ENCODE assay signal across 22 cellular contexts in genomic region chr4:138202686-138203085, GRCh38. TPM values are rescaled to one million over a fixed set of nuclear protein-coding genes. Genes with fewer than 3 reads are reported as not detected.
A peak's percentile ranks its signal among the peaks of the same experiment; 100 is the strongest.
DNase-seq lines count a peak whose midpoint lies in the region; ATAC-seq, FAIRE-seq and TF ChIP-seq lines count a peak whose summit lies in the region.
"Had no signal": no experiment of that assay in that cellular context is flagged by ENCODE, and none has a peak within 500 bp of the region (broad histone marks: within the 10 kb centered on the region; RNA-seq: fewer than 3 reads in every experiment).

No MANE protein-coding gene starts in this region.

- H3K27ac ChIP-seq in PC-9: peak overlapping the region; percentile 21
- H3K27ac ChIP-seq in HepG2 (ENCODE audit: extremely low read length, insufficient read depth, low read length): no peak overlapping the region
- H3K27ac ChIP-seq: KMS-11, RWPE1 had no signal

- H3K4me1 ChIP-seq in PC-9 (replicated peaks; ENCODE audit: insufficient read depth) (peaks cover 40% of the 10 kb centered on the region), HepG2 (ENCODE audit: insufficient read depth, low read length) (peaks cover 72% of the 10 kb centered on the region)

- H4K20me1 ChIP-seq in PC-9 (ENCODE audit: insufficient read depth): no peaks in the 10 kb centered on the region; the same call in 1 of the 2 replicates
- H4K20me1 ChIP-seq in HepG2 (ENCODE audit: insufficient read depth, low read length): no peaks in the 10 kb centered on the region

- H2AFZ ChIP-seq in PC-9 (no peak overlapping the region), HepG2 (ENCODE audit: low read length) (no peak overlapping the region)

- TF ChIP-seq EP300 in HepG2 (IDR thresholded peaks at IDR 0.05; ENCODE audit: low read depth in 2 of 2, low read length in 2 of 2) (no peak), HepG2 (CRISPR knock-in tag; IDR thresholded peaks at IDR 0.05; ENCODE audit: borderline replicate concordance) (no peak)

- H3K4me2 ChIP-seq in PC-9: no peak overlapping the region
- no peak overlapping the region for H3K4me2 ChIP-seq in HepG2 (ENCODE audit: low read depth, low read length)
- H3K4me2 ChIP-seq: KMS-11 had no signal

- no peak for FAIRE-seq in HepG2 (lab: Jason Lieb, UNC)
- FAIRE-seq: D721Med, G401.6 had no signal

- no peaks in the 10 kb centered on the region for H3K9me3 Mint-ChIP-seq in mesothelial cell of epicardium

- TF ChIP-seq CTCF in PC-9 (conservative IDR thresholded peaks at IDR 0.05): no peak
- no peak for TF ChIP-seq CTCF in HepG2 (CRISPR knock-in tag; IDR thresholded peaks at IDR 0.05)
- TF ChIP-seq CTCF in mesothelial cell of epicardium (IDR thresholded peaks at IDR 0.05; ENCODE audit: unreplicated experiment): no peak

- no peaks in the 10 kb centered on the region for H3K9me3 ChIP-seq in PC-9 (ENCODE audit: insufficient read depth, low read depth)
- no peaks in the 10 kb centered on the region for H3K9me3 ChIP-seq in HepG2 (ENCODE audit: low read length)

- no peak overlapping the region for H3K4me3 ChIP-seq in PC-9
- no peak overlapping the region for H3K4me3 ChIP-seq in HepG2 (replicated peaks in 1 of 3; ENCODE audit: insufficient read depth in 1 of 3, low read depth in 2 of 3, low read length in 3 of 3)

- no peaks in the 10 kb centered on the region for H3K36me3 Mint-ChIP-seq in mesothelial cell of epicardium
- H3K36me3 Mint-ChIP-seq: CD4-positive, alpha-beta memory T cell had no signal

- WGBS in HepG2 (ENCODE audit: low lambda C conversion rate): 100% methylated on average over 2 of the region's 2 CpGs

- CTCF ChIA-PET in PC-9 (lab: Charles Lee): interaction anchor here (0.6 kb wide), 1 partner anchor 842 kb away, joined by 3 read pairs; no protein-coding TSS in a partner anchor
- CTCF ChIA-PET in HepG2 (lab: Yijun Ruan, JAX; ENCODE audit: low intra/inter-chr PET ratio, low total read pairs): no interaction called here

- H3K9ac ChIP-seq in HepG2 (ENCODE audit: insufficient read depth, low read depth, low read length): no peak overlapping the region
- H3K9ac ChIP-seq: KMS-11 had no signal

- H3K36me3 ChIP-seq in PC-9 (ENCODE audit: low read depth) (peaks cover 61% of the 10 kb centered on the region), HepG2 (replicated peaks in 1 of 2; ENCODE audit: control insufficient read depth in 1 of 2, insufficient read depth in 2 of 2, low read length in 2 of 2) (peaks cover 2 to 19% of the 10 kb centered on the region in 2 experiments; a peak in 4 of 5 replicates)

- intact Hi-C loops in PC-9 (cut with micrococcal nuclease; ENCODE audit: unreplicated experiment): no loop called here
- intact Hi-C loops in HepG2 (cut with micrococcal nuclease; ENCODE audit: unreplicated experiment): no loop called here

- no peak overlapping the region for H3K27ac Mint-ChIP-seq in mesothelial cell of epicardium
- H3K27ac Mint-ChIP-seq: CD4-positive, alpha-beta memory T cell had no signal

- H3K79me2 ChIP-seq in PC-9 (ENCODE audit: low read depth) (peaks cover 38% of the 10 kb centered on the region), HepG2 (ENCODE audit: insufficient read depth, low read length) (peaks cover 17% of the 10 kb centered on the region)

- H3K4me1 Mint-ChIP-seq in mesothelial cell of epicardium: peaks cover 19% of the 10 kb centered on the region
- H3K4me1 Mint-ChIP-seq: CD4-positive, alpha-beta memory T cell had no signal

- in situ Hi-C loops in HepG2 (cut with HindIII; ENCODE audit: extremely low pct_ligation_motif_present, low pct_unique_long_range_greater_than_20kb): no loop called here

- H3F3A ChIP-seq in PC-9 (ENCODE audit: insufficient read depth, low read depth): peaks cover 30% of the 10 kb centered on the region

- no peaks in the 10 kb centered on the region for H3K27me3 Mint-ChIP-seq in mesothelial cell of epicardium (ENCODE audit: low read depth)
- H3K27me3 Mint-ChIP-seq: CD4-positive, alpha-beta memory T cell had no signal

- no peaks in the 10 kb centered on the region for H3K9me2 ChIP-seq in PC-9 (ENCODE audit: insufficient read depth)

- H3K4me3 Mint-ChIP-seq in mesothelial cell of epicardium: no peak overlapping the region
- H3K4me3 Mint-ChIP-seq: CD4-positive, alpha-beta memory T cell had no signal

- TF ChIP-seq RAD21 in HepG2 (CRISPR knock-in tag; IDR thresholded peaks at IDR 0.05): no peak

- no peak for ATAC-seq in HepG2
- no peak for ATAC-seq in GM21529 (IDR thresholded peaks at IDR 0.05; ENCODE audit: unreplicated experiment)
- ATAC-seq in GM18505 (IDR thresholded peaks at IDR 0.05; ENCODE audit: unreplicated experiment): no peak
- ATAC-seq: SK-N-SH treated with all-trans-retinoic acid at 6 μM for 48 hours had no signal

- H3K27me3 ChIP-seq in PC-9 (ENCODE audit: insufficient read depth, low read depth) (no peaks in the 10 kb centered on the region), HepG2 (ENCODE audit: control insufficient read depth in 1 of 2, insufficient read depth in 2 of 2, low read length in 2 of 2) (no peaks in the 10 kb centered on the region)

- POLR2A ChIA-PET in PC-9 (lab: Charles Lee; ENCODE audit: unreplicated experiment) (interaction anchor here (1.0 kb wide), 1 partner anchor 39 kb away, joined by 5 read pairs; the partner anchor contains the start of gene SLC7A11), HepG2 (lab: Yijun Ruan, JAX) (no interaction called here)

- BruUV-seq in PC-9 (replicated peaks; lab: Mats Ljungman, UMichigan): no TSS peak
- BruUV-seq in HepG2 (replicated peaks; lab: Mats Ljungman, UMichigan): no TSS peak

- no peak for TF ChIP-seq POLR2A in HepG2 (IDR thresholded peaks at IDR 0.05; ENCODE audit: insufficient read depth in 1 of 2, low read depth in 2 of 2, low read length in 2 of 2)
- TF ChIP-seq POLR2A in GM18505 (IDR thresholded peaks at IDR 0.05; ENCODE audit: borderline replicate concordance, extremely low read depth, insufficient read depth, insufficient read length): no peak

- DNase-seq in COLO668 (lab: John Stamatoyannopoulos, UW; ENCODE audit: unreplicated experiment): peak; percentile 35
- DNase-seq in DMS53 treated with DMSO at 0.1 percent for 48 hours (lab: John Stamatoyannopoulos, UW; ENCODE audit: unreplicated experiment): peak; percentile 72
- DNase-seq in PC-9: peak in 1 of 2 experiments; percentile 25
- DNase-seq in HepG2 (ENCODE audit: low spot score): no peak
- no peak for DNase-seq in HCEC 1CT
- no peak for DNase-seq in mesothelial cell of epicardium (ENCODE audit: low spot score in 2 of 2, unreplicated experiment in 2 of 2)
- DNase-seq: CD4-positive, alpha-beta memory T cell; GOT3; NCI-H1417 treated with DMSO at 0.1 percent for 48 hours; NCI-H187 treated with DMSO at 0.1 percent for 48 hours; NCI-H2171 treated with DMSO at 0.1 percent for 48 hours; NCI-H82; OCI-M1; SIG-M5; T-helper 1 cell had no signal

TF ChIP-seq in HepG2, 621 proteins besides CTCF, POLR2A, EP300 and RAD21:
- TF ChIP-seq, protein P1, sequence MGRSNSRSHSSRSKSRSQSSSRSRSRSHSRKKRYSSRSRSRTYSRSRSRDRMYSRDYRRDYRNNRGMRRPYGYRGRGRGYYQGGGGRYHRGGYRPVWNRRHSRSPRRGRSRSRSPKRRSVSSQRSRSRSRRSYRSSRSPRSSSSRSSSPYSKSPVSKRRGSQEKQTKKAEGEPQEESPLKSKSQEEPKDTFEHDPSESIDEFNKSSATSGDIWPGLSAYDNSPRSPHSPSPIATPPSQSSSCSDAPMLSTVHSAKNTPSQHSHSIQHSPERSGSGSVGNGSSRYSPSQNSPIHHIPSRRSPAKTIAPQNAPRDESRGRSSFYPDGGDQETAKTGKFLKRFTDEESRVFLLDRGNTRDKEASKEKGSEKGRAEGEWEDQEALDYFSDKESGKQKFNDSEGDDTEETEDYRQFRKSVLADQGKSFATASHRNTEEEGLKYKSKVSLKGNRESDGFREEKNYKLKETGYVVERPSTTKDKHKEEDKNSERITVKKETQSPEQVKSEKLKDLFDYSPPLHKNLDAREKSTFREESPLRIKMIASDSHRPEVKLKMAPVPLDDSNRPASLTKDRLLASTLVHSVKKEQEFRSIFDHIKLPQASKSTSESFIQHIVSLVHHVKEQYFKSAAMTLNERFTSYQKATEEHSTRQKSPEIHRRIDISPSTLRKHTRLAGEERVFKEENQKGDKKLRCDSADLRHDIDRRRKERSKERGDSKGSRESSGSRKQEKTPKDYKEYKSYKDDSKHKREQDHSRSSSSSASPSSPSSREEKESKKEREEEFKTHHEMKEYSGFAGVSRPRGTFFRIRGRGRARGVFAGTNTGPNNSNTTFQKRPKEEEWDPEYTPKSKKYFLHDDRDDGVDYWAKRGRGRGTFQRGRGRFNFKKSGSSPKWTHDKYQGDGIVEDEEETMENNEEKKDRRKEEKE (IDR thresholded peaks at IDR 0.05): no peak
- TF ChIP-seq RBM22 (optimal IDR thresholded peaks at IDR 0.05; ENCODE audit: low read length) (peak; percentile 47), FOSL2 (CRISPR knock-in tag; IDR thresholded peaks at IDR 0.05) (peak; percentile 68), ETV5 (CRISPR knock-in tag; IDR thresholded peaks at IDR 0.05; ENCODE audit: borderline replicate concordance) (peak; percentile 15; the same call in 1 of the 2 replicates), NR2F2 (IDR thresholded peaks at IDR 0.05; ENCODE audit: borderline replicate concordance, low read depth) (no peak)

RNA-seq across cellular contexts. Expression of gene SLC7A11, which starts 39.5 kb away (rescaled TPM):
- total RNA-seq in PC-9 (2021) (110 and 187 TPM in 2 replicates), HepG2 (2016; rRNA removed; fragmentation: Illumina TruSeq; extraction: Trizol) (11.9 and 15.7 TPM in 2 replicates), mesothelial cell of epicardium (2.8 to 3.4 TPM (median 3.0 TPM) in 3 replicates)
- 1.5 and 2.6 TPM in 2 replicates for total RNA-seq in HepG2 (2016; cell fraction: cytosol; rRNA removed; fragmentation: Illumina TruSeq; extraction: Trizol; ENCODE audit: low read depth)
- total RNA-seq in HepG2 (2016; cell fraction: insoluble cytoplasmic fraction; rRNA removed; fragmentation: Illumina TruSeq; extraction: Trizol): 13.1 and 14.5 TPM in 2 replicates
- total RNA-seq in HepG2 (2016; cell fraction: membrane; rRNA removed; fragmentation: Illumina TruSeq; extraction: Trizol): 4.0 and 5.0 TPM in 2 replicates
- total RNA-seq in HepG2 (2016; cell fraction: nucleus; rRNA removed; fragmentation: Illumina TruSeq; extraction: Trizol): 21.1 and 22.8 TPM in 2 replicates
- 15.9 and 17.5 TPM in 2 replicates for polyA plus RNA-seq in HepG2 (2011; rRNA removed)
- polyA plus RNA-seq in HepG2 (2011; cell fraction: cytosol; rRNA removed): 5.6 and 9.4 TPM in 2 replicates
- 9.2 and 14.7 TPM in 2 replicates for polyA plus RNA-seq in HepG2 (2011; cell fraction: nucleus; rRNA removed)
- polyA plus RNA-seq in HepG2 (2012): 20.4 and 31.0 TPM in 2 replicates
- 0.35 and 0.42 TPM in 2 replicates for polyA plus RNA-seq in HepG2 (2016; cell fraction: cytosol; fragmentation: Illumina TruSeq; extraction: Trizol; ENCODE audit: low read depth)
- polyA plus RNA-seq in HepG2 (2016; cell fraction: insoluble cytoplasmic fraction; fragmentation: Illumina TruSeq; extraction: Trizol; ENCODE audit: low read depth): 5.6 and 6.9 TPM in 2 replicates
- polyA plus RNA-seq in HepG2 (2016; cell fraction: membrane; fragmentation: Illumina TruSeq; extraction: Trizol; ENCODE audit: low read depth): 0.86 and 0.94 TPM in 2 replicates
- 16.0 and 16.6 TPM in 2 replicates for polyA plus RNA-seq in HepG2 (2016; cell fraction: nucleus; fragmentation: Illumina TruSeq; extraction: Trizol; ENCODE audit: insufficient read depth, low read depth)
- 95.4 and 149 TPM in 2 replicates for polyA minus RNA-seq in HepG2 (2011; rRNA and poly(A)+ RNA removed; ENCODE audit: low replicate concordance)
- polyA minus RNA-seq in HepG2 (2011; cell fraction: cytosol; rRNA and poly(A)+ RNA removed): 28.0 and 41.2 TPM in 2 replicates
- 82.7 and 97.5 TPM in 2 replicates for polyA minus RNA-seq in HepG2 (2011; cell fraction: nucleus; rRNA and poly(A)+ RNA removed)
- polyA plus RNA-seq: CD4-positive, alpha-beta memory T cell had no signal

Comparison
In these comparisons a context has a peak if more than half of its experiments do, and no peak if none do; other contexts are left out.
1. DNase-seq: peak in COLO668 (single experiment) and DMS53 treated with DMSO at 0.1 percent for 48 hours (single experiment); none in HepG2 (single experiment), HCEC 1CT (single experiment) and mesothelial cell of epicardium (0 of 2).